ENCODE assay signal across 9 cellular contexts in the genomic region with DNA sequence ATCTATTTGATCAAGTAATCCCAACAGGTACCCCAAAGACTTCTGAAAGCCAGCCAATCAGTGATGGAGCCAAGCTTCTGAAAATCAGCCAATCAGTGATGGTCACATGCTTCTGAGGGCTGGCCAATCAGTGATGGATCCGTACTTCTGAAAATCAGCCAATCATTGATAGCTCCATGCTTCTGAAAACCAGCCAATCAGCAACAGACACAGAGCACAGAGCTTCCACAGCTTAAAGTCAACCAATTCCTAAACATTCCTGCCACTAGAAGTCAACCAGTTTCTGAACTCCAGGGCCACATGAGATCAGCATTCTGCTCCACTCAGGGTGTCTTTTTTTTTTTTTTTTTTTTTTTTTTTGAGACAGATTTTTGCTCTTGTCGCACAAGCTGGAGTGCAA. TPM values are rescaled to one million over a fixed set of nuclear protein-coding genes. Genes with fewer than 3 reads are reported as not detected.
A peak's percentile ranks its signal among the peaks of the same experiment; 100 is the strongest.
DNase-seq lines count a peak whose midpoint lies in the region; ATAC-seq, FAIRE-seq and TF ChIP-seq lines count a peak whose summit lies in the region.
"Had no signal": no experiment of that assay in that cellular context is flagged by ENCODE, and none has a peak within 500 bp of the region (broad histone marks: within the 10 kb centered on the region; RNA-seq: fewer than 3 reads in every experiment).

No MANE protein-coding gene starts in this region.

- no peak for TF ChIP-seq RAD21 in GM12878 (IDR thresholded peaks at IDR 0.05; ENCODE audit: insufficient read depth, low read depth, low read length)

- no peaks in the 10 kb centered on the region for H3K9me3 ChIP-seq in GM12878 (replicated peaks; ENCODE audit: control insufficient read depth, insufficient read depth, low read length)

- no peak for TF ChIP-seq EP300 in GM12878 (IDR thresholded peaks at IDR 0.05; ENCODE audit: borderline replicate concordance in 1 of 2, control insufficient read depth in 1 of 2, low read depth in 2 of 2, low read length in 2 of 2)

- no peak overlapping the region for H3K4me2 ChIP-seq in GM12878 (ENCODE audit: control insufficient read depth, insufficient read depth)

- TF ChIP-seq POLR2A in GM12878 (IDR thresholded peaks at IDR 0.05; ENCODE audit: low read depth, low read length): no peak

- intact Hi-C loops in activated CD8-positive, alpha-beta T cell treated with anti-CD3 and anti-CD28 coated beads for 36 hours (cut with micrococcal nuclease): no loop called here
- intact Hi-C loops in GM12878 (cut with micrococcal nuclease; ENCODE audit: unreplicated experiment): no loop called here

- H3K4me3 ChIP-seq in GM12878: no peak overlapping the region

- SMC1A ChIA-PET in GM12878 (lab: Charles Lee; ENCODE audit: uncharacterized antibody, unreplicated experiment): interaction anchor here (0.7 to 4.9 kb wide), 7 partner anchors 8 to 128 kb away, joined by 3 to 44 read pairs (median 3); a partner anchor contains a TSS

- no peaks in the 10 kb centered on the region for H3K36me3 ChIP-seq in GM12878 (ENCODE audit: control insufficient read depth in 2 of 2, insufficient read depth in 2 of 2, low read length in 1 of 2)

- H3K4me3 Mint-ChIP-seq in activated CD8-positive, alpha-beta T cell treated with anti-CD3 and anti-CD28 coated beads for 36 hours: no peak overlapping the region
- no peak overlapping the region for H3K4me3 Mint-ChIP-seq in activated CD8-positive, alpha-beta T cell treated with anti-CD3 and anti-CD28 coated beads, Interleukin-2, amount 10 ng/mL, durations not matched to agents 7 days and 5 days
- no peak overlapping the region for H3K4me3 Mint-ChIP-seq in type B pancreatic cell
- H3K4me3 Mint-ChIP-seq: activated CD8-positive, alpha-beta memory T cell treated with anti-CD3 and anti-CD28 coated beads, Interleukin-2, amount 10 ng/mL, durations not matched to agents 7 days and 5 days had no signal

- no peak for DNase-seq in activated CD8-positive, alpha-beta T cell treated with anti-CD3 and anti-CD28 coated beads for 36 hours
- no peak for DNase-seq in activated CD8-positive, alpha-beta T cell treated with anti-CD3 and anti-CD28 coated beads, Interleukin-2, amount 10 ng/mL, durations not matched to agents 7 days and 5 days
- DNase-seq in GM12878 (ENCODE audit: low read depth, low spot score): no peak
- no peak for DNase-seq in type B pancreatic cell (ENCODE audit: extremely low spot score, unreplicated experiment)
- DNase-seq: activated CD8-positive, alpha-beta memory T cell treated with anti-CD3 and anti-CD28 coated beads, Interleukin-2, amount 10 ng/mL, durations not matched to agents 7 days and 5 days; C1 segment of cervical spinal cord; NK-92 treated with Interleukin-12 subunit alpha and Interleukin-12 subunit beta, amount 100 ng/mL, for 24 hours had no signal

- no peaks in the 10 kb centered on the region for H4K20me1 ChIP-seq in GM12878 (ENCODE audit: control insufficient read depth, insufficient read depth)

- POLR2A ChIA-PET in activated CD8-positive, alpha-beta T cell treated with anti-CD3 and anti-CD28 coated beads for 36 hours (lab: Charles Lee): interaction anchor here (0.6 to 1.1 kb wide), 2 partner anchors 16 to 93 kb away, joined by 3 read pairs; no protein-coding TSS in a partner anchor
- POLR2A ChIA-PET in activated CD8-positive, alpha-beta T cell treated with anti-CD3 and anti-CD28 coated beads, Interleukin-2, amount 10 ng/mL, durations not matched to agents 7 days and 5 days (lab: Charles Lee): interaction anchor here (0.5 kb wide), 1 partner anchor 661 kb away, joined by 3 read pairs; no protein-coding TSS in a partner anchor
- POLR2A ChIA-PET in GM12878 (lab: Charles Lee): interaction anchor here (0.5 to 1.2 kb wide), 8 partner anchors 42 to 517 kb away, joined by 3 to 7 read pairs (median 4); no protein-coding TSS in a partner anchor

- H3K27me3 ChIP-seq in GM12878 (replicated peaks in 1 of 2; ENCODE audit: control insufficient read depth in 2 of 2, insufficient read depth in 2 of 2, low read length in 1 of 2): no peaks in the 10 kb centered on the region

- no peak for FAIRE-seq in GM12878 (lab: Jason Lieb, UNC)

- TF ChIP-seq CTCF in activated CD8-positive, alpha-beta T cell treated with anti-CD3 and anti-CD28 coated beads for 36 hours (IDR thresholded peaks at IDR 0.05): no peak
- TF ChIP-seq CTCF in GM12878 (IDR thresholded peaks at IDR 0.05 in 2 of 3, conservative IDR thresholded peaks at IDR 0.05 in 1 of 3; ENCODE audit: control insufficient read depth in 2 of 3, extremely low read depth in 1 of 3, insufficient read depth in 1 of 3, low read depth in 3 of 3, low read length in 3 of 3) (no peak), type B pancreatic cell (conservative IDR thresholded peaks at IDR 0.05) (peak; percentile 42)

- H3K27ac ChIP-seq in GM12878 (ENCODE audit: control insufficient read depth, insufficient read depth): no peak overlapping the region

- RAD21 ChIA-PET in GM12878 (lab: Charles Lee; ENCODE audit: unreplicated experiment): interaction anchor here (0.6 to 4.9 kb wide), 5 partner anchors 28 to 126 kb away, joined by 3 to 72 read pairs (median 20); a partner anchor contains a TSS

- no peak overlapping the region for H3K9ac ChIP-seq in GM12878 (ENCODE audit: control insufficient read depth, insufficient read depth, low read length)

- H3K4me1 Mint-ChIP-seq in activated CD8-positive, alpha-beta T cell treated with anti-CD3 and anti-CD28 coated beads for 36 hours (ENCODE audit: low read depth): no peaks in the 10 kb centered on the region
- no peaks in the 10 kb centered on the region for H3K4me1 Mint-ChIP-seq in activated CD8-positive, alpha-beta T cell treated with anti-CD3 and anti-CD28 coated beads, Interleukin-2, amount 10 ng/mL, durations not matched to agents 7 days and 5 days (ENCODE audit: low read depth)
- peaks cover 6% of the 10 kb centered on the region for H3K4me1 Mint-ChIP-seq in type B pancreatic cell (ENCODE audit: unreplicated experiment)
- H3K4me1 Mint-ChIP-seq: activated CD8-positive, alpha-beta memory T cell treated with anti-CD3 and anti-CD28 coated beads, Interleukin-2, amount 10 ng/mL, durations not matched to agents 7 days and 5 days had no signal

- peaks cover 7% of the 10 kb centered on the region for H3K4me1 ChIP-seq in GM12878 (ENCODE audit: control insufficient read depth, insufficient read depth, low read length)

- WGBS in GM12878 (ENCODE audit: insufficient coverage, insufficient replicate concordance, low lambda C conversion rate, missing lambda C conversion rate): 100% methylated on average over 2 of the region's 2 CpGs

- no peaks in the 10 kb centered on the region for H3K79me2 ChIP-seq in GM12878 (ENCODE audit: control insufficient read depth, insufficient read depth, low read length)

- no TSS peak for BruUV-seq in GM12878 (replicated peaks; lab: Mats Ljungman, UMichigan)

- H3K27ac Mint-ChIP-seq in activated CD8-positive, alpha-beta T cell treated with anti-CD3 and anti-CD28 coated beads for 36 hours: no peak overlapping the region
- H3K27ac Mint-ChIP-seq in activated CD8-positive, alpha-beta T cell treated with anti-CD3 and anti-CD28 coated beads, Interleukin-2, amount 10 ng/mL, durations not matched to agents 7 days and 5 days: no peak overlapping the region
- no peak overlapping the region for H3K27ac Mint-ChIP-seq in type B pancreatic cell
- H3K27ac Mint-ChIP-seq: activated CD8-positive, alpha-beta memory T cell treated with anti-CD3 and anti-CD28 coated beads, Interleukin-2, amount 10 ng/mL, durations not matched to agents 7 days and 5 days had no signal

- H3K9me3 Mint-ChIP-seq in activated CD8-positive, alpha-beta T cell treated with anti-CD3 and anti-CD28 coated beads for 36 hours: no peaks in the 10 kb centered on the region
- no peaks in the 10 kb centered on the region for H3K9me3 Mint-ChIP-seq in activated CD8-positive, alpha-beta T cell treated with anti-CD3 and anti-CD28 coated beads, Interleukin-2, amount 10 ng/mL, durations not matched to agents 7 days and 5 days (ENCODE audit: insufficient read depth)
- H3K9me3 Mint-ChIP-seq in type B pancreatic cell: no peaks in the 10 kb centered on the region

- ATAC-seq in activated CD8-positive, alpha-beta T cell treated with anti-CD3 and anti-CD28 coated beads for 36 hours: peak; percentile 60
- ATAC-seq in activated CD8-positive, alpha-beta T cell treated with anti-CD3 and anti-CD28 coated beads, Interleukin-2, amount 10 ng/mL, durations not matched to agents 7 days and 5 days: no peak
- ATAC-seq in GM12878 (peak; percentile 33; the same call in 1 of the 3 replicates), HG03565 (IDR thresholded peaks at IDR 0.05; ENCODE audit: unreplicated experiment) (no peak), HG02798 (IDR thresholded peaks at IDR 0.05; ENCODE audit: poor library complexity, unreplicated experiment) (no peak)
- ATAC-seq: activated CD8-positive, alpha-beta memory T cell treated with anti-CD3 and anti-CD28 coated beads, Interleukin-2, amount 10 ng/mL, durations not matched to agents 7 days and 5 days had no signal

- H3K27me3 Mint-ChIP-seq in activated CD8-positive, alpha-beta T cell treated with anti-CD3 and anti-CD28 coated beads for 36 hours: no peaks in the 10 kb centered on the region
- no peaks in the 10 kb centered on the region for H3K27me3 Mint-ChIP-seq in activated CD8-positive, alpha-beta T cell treated with anti-CD3 and anti-CD28 coated beads, Interleukin-2, amount 10 ng/mL, durations not matched to agents 7 days and 5 days (ENCODE audit: low read depth)
- H3K27me3 Mint-ChIP-seq in type B pancreatic cell: no peaks in the 10 kb centered on the region
- H3K27me3 Mint-ChIP-seq: activated CD8-positive, alpha-beta memory T cell treated with anti-CD3 and anti-CD28 coated beads, Interleukin-2, amount 10 ng/mL, durations not matched to agents 7 days and 5 days had no signal

- H3K36me3 Mint-ChIP-seq in activated CD8-positive, alpha-beta T cell treated with anti-CD3 and anti-CD28 coated beads for 36 hours (ENCODE audit: low read depth): no peaks in the 10 kb centered on the region
- H3K36me3 Mint-ChIP-seq in activated CD8-positive, alpha-beta T cell treated with anti-CD3 and anti-CD28 coated beads, Interleukin-2, amount 10 ng/mL, durations not matched to agents 7 days and 5 days (ENCODE audit: low read depth): no peaks in the 10 kb centered on the region
- H3K36me3 Mint-ChIP-seq in type B pancreatic cell: peaks cover 5% of the 10 kb centered on the region
- H3K36me3 Mint-ChIP-seq: activated CD8-positive, alpha-beta memory T cell treated with anti-CD3 and anti-CD28 coated beads, Interleukin-2, amount 10 ng/mL, durations not matched to agents 7 days and 5 days had no signal

- CTCF ChIA-PET in activated CD8-positive, alpha-beta T cell treated with anti-CD3 and anti-CD28 coated beads for 36 hours (lab: Charles Lee): interaction anchor here (4.6 to 8.6 kb wide), 3 partner anchors 14 to 126 kb away, joined by 32 to 227 read pairs (median 45); no protein-coding TSS in a partner anchor
- CTCF ChIA-PET in activated CD8-positive, alpha-beta T cell treated with anti-CD3 and anti-CD28 coated beads, Interleukin-2, amount 10 ng/mL, durations not matched to agents 7 days and 5 days (lab: Charles Lee): interaction anchor here (0.6 to 8.7 kb wide), 9 partner anchors 9 to 354 kb away, joined by 3 to 127 read pairs (median 8); a partner anchor contains a TSS
- CTCF ChIA-PET in GM12878 (lab: Yijun Ruan, JAX): interaction anchor here (0.6 to 15.6 kb wide), 11 partner anchors 8 to 199 kb away, joined by 3 to 520 read pairs (median 3); a partner anchor contains a TSS

- in situ Hi-C loops in GM12878 (cut with MboI): no loop called here

- H2AFZ ChIP-seq in GM12878 (ENCODE audit: control insufficient read depth, low read depth, low read length): no peak overlapping the region

RNA-seq across cellular contexts. Expression of a gene that starts 8.2 kb away (rescaled TPM):
- under 1 TPM; 0.47 to 0.56 TPM for total RNA-seq in activated CD8-positive, alpha-beta T cell treated with anti-CD3 and anti-CD28 coated beads for 36 hours
- 1 to 10 TPM in 1 of 2 experiments, under 1 TPM in 1; 0.89 to 1.1 TPM for total RNA-seq in activated CD8-positive, alpha-beta T cell treated with anti-CD3 and anti-CD28 coated beads, Interleukin-2, amount 10 ng/mL, durations not matched to agents 7 days and 5 days
- total RNA-seq in GM12878 (2013; cell fraction: nucleolus; rRNA removed): 7.2 and 8.7 TPM in 2 replicates
- total RNA-seq in GM12878 (2014; rRNA removed) (0.28 and 0.98 TPM in 2 replicates), GM12878 (2014; rRNA removed; fragmentation: Illumina TruSeq; extraction: Trizol) (0.36 and 0.46 TPM in 2 replicates), GM12878 (2021) (1.4 TPM in 2 replicates), type B pancreatic cell (ENCODE audit: low replicate concordance) (9.4 and 12.9 TPM in 2 replicates)
- polyA plus RNA-seq in GM12878 (2011; ENCODE audit: low read depth): 3.9 TPM
- polyA plus RNA-seq in GM12878 (2011; rRNA removed) (1.6 and 4.1 TPM in 2 replicates), GM12878 (2014; fragmentation: Illumina TruSeq; extraction: Trizol) (0.31 TPM in 1 of 2 replicates, not detected in the other), GM12878 (2014; fragmentation: Nextera tagmentation; extraction: Ambion mirVana) (under 1 TPM; 0.21 to 0.26 TPM), GM12878 (2014; rRNA removed) (1.4 and 2.1 TPM in 2 replicates), GM12878 (2016; fragmentation: Nextera tagmentation; extraction: Ambion mirVana) (1 to 10 TPM in 1 of 2 experiments, under 1 TPM in 1; 0.87 to 1.3 TPM)
- 5.3 and 6.6 TPM in 2 replicates for polyA plus RNA-seq in GM12878 (2011; cell fraction: cytosol; rRNA removed)
- polyA plus RNA-seq in GM12878 (2011; cell fraction: nucleus; rRNA removed): 4.7 and 7.2 TPM in 2 replicates
- polyA plus RNA-seq in GM12878 (2012): 7.3 and 8.0 TPM in 2 replicates
- polyA minus RNA-seq in GM12878 (2011; rRNA and poly(A)+ RNA removed): 0.73 and 2.9 TPM in 2 replicates
- polyA minus RNA-seq in GM12878 (2011; cell fraction: cytosol; rRNA and poly(A)+ RNA removed): not detected in 2 replicates
- polyA minus RNA-seq in GM12878 (2011; cell fraction: nucleus; rRNA and poly(A)+ RNA removed): 0.97 and 1.1 TPM in 2 replicates

RNA-seq across cellular contexts. Expression of a gene that starts 23.9 kb away (rescaled TPM):
- 1 to 10 TPM; 9.4 to 9.7 TPM for total RNA-seq in activated CD8-positive, alpha-beta T cell treated with anti-CD3 and anti-CD28 coated beads for 36 hours
- total RNA-seq in activated CD8-positive, alpha-beta T cell treated with anti-CD3 and anti-CD28 coated beads, Interleukin-2, amount 10 ng/mL, durations not matched to agents 7 days and 5 days: 1 to 10 TPM; 4.4 to 4.6 TPM
- 1.8 and 2.3 TPM in 2 replicates for total RNA-seq in GM12878 (2013; cell fraction: nucleolus; rRNA removed)
- 5.0 and 7.5 TPM in 2 replicates for total RNA-seq in GM12878 (2014; rRNA removed)
- total RNA-seq in GM12878 (2014; rRNA removed; fragmentation: Illumina TruSeq; extraction: Trizol): 3.1 and 3.3 TPM in 2 replicates
- 6.5 and 7.1 TPM in 2 replicates for total RNA-seq in GM12878 (2021)
- polyA plus RNA-seq in GM12878 (2011; ENCODE audit: low read depth): 4.3 TPM
- 1.9 and 2.3 TPM in 2 replicates for polyA plus RNA-seq in GM12878 (2011; rRNA removed)
- 2.1 and 2.8 TPM in 2 replicates for polyA plus RNA-seq in GM12878 (2011; cell fraction: cytosol; rRNA removed)
- 1.7 and 3.2 TPM in 2 replicates for polyA plus RNA-seq in GM12878 (2011; cell fraction: nucleus; rRNA removed)
- 13.4 and 14.8 TPM in 2 replicates for polyA plus RNA-seq in GM12878 (2012)
- 1.5 and 3.5 TPM in 2 replicates for polyA plus RNA-seq in GM12878 (2014; fragmentation: Illumina TruSeq; extraction: Trizol)
- polyA plus RNA-seq in GM12878 (2014; fragmentation: Nextera tagmentation; extraction: Ambion mirVana): under 1 TPM in 1 of 2 experiments, not detected in 1; 0.13 TPM
- polyA plus RNA-seq in GM12878 (2014; rRNA removed): 5.4 and 6.4 TPM in 2 replicates
- 10 to 100 TPM in 1 of 2 experiments, 1 to 10 TPM in 1; 7.8 to 10.0 TPM for polyA plus RNA-seq in GM12878 (2016; fragmentation: Nextera tagmentation; extraction: Ambion mirVana)
- 0.66 and 0.82 TPM in 2 replicates for polyA minus RNA-seq in GM12878 (2011; rRNA and poly(A)+ RNA removed)
- polyA minus RNA-seq in GM12878 (2011; cell fraction: cytosol; rRNA and poly(A)+ RNA removed): 1.4 TPM in 1 of 2 replicates, not detected in the other
- 0.36 and 1.4 TPM in 2 replicates for polyA minus RNA-seq in GM12878 (2011; cell fraction: nucleus; rRNA and poly(A)+ RNA removed)
- total RNA-seq in type B pancreatic cell (ENCODE audit: low replicate concordance): 15.8 and 45.4 TPM in 2 replicates

RNA-seq across cellular contexts. Expression of a gene that starts 27.7 kb away (rescaled TPM):
- 10 to 100 TPM; 77.8 to 81.2 TPM for total RNA-seq in activated CD8-positive, alpha-beta T cell treated with anti-CD3 and anti-CD28 coated beads for 36 hours
- 100 to 1,000 TPM; 104 to 124 TPM for total RNA-seq in activated CD8-positive, alpha-beta T cell treated with anti-CD3 and anti-CD28 coated beads, Interleukin-2, amount 10 ng/mL, durations not matched to agents 7 days and 5 days
- total RNA-seq in GM12878 (2013; cell fraction: nucleolus; rRNA removed): 90.5 and 94.5 TPM in 2 replicates
- total RNA-seq in GM12878 (2014; rRNA removed): 23.9 and 26.3 TPM in 2 replicates
- 21.0 and 22.2 TPM in 2 replicates for total RNA-seq in GM12878 (2014; rRNA removed; fragmentation: Illumina TruSeq; extraction: Trizol)
- 30.0 and 30.6 TPM in 2 replicates for total RNA-seq in GM12878 (2021)
- 32.8 TPM for polyA plus RNA-seq in GM12878 (2011; ENCODE audit: low read depth)
- 18.6 and 19.1 TPM in 2 replicates for polyA plus RNA-seq in GM12878 (2011; rRNA removed)
- polyA plus RNA-seq in GM12878 (2011; cell fraction: cytosol; rRNA removed): 16.9 and 21.8 TPM in 2 replicates
- 34.4 and 42.1 TPM in 2 replicates for polyA plus RNA-seq in GM12878 (2011; cell fraction: nucleus; rRNA removed)
- 64.8 and 69.0 TPM in 2 replicates for polyA plus RNA-seq in GM12878 (2012)
- polyA plus RNA-seq in GM12878 (2014; fragmentation: Illumina TruSeq; extraction: Trizol): 28.0 and 29.9 TPM in 2 replicates
- under 1 TPM; 0.68 to 0.90 TPM for polyA plus RNA-seq in GM12878 (2014; fragmentation: Nextera tagmentation; extraction: Ambion mirVana)
- polyA plus RNA-seq in GM12878 (2014; rRNA removed): 28.5 and 29.0 TPM in 2 replicates
- polyA plus RNA-seq in GM12878 (2016; fragmentation: Nextera tagmentation; extraction: Ambion mirVana): 10 to 100 TPM; 44.1 to 50.8 TPM
- 11.3 and 16.8 TPM in 2 replicates for polyA minus RNA-seq in GM12878 (2011; rRNA and poly(A)+ RNA removed)
- 7.4 and 12.2 TPM in 2 replicates for polyA minus RNA-seq in GM12878 (2011; cell fraction: cytosol; rRNA and poly(A)+ RNA removed)
- 19.8 and 24.3 TPM in 2 replicates for polyA minus RNA-seq in GM12878 (2011; cell fraction: nucleus; rRNA and poly(A)+ RNA removed)
- total RNA-seq in type B pancreatic cell (ENCODE audit: low replicate concordance): 57.5 and 161 TPM in 2 replicates

RNA-seq across cellular contexts. Expression of a gene that starts 33.6 kb away (rescaled TPM):
- 10 to 100 TPM; 59.5 to 63.3 TPM for total RNA-seq in activated CD8-positive, alpha-beta T cell treated with anti-CD3 and anti-CD28 coated beads for 36 hours
- total RNA-seq in activated CD8-positive, alpha-beta T cell treated with anti-CD3 and anti-CD28 coated beads, Interleukin-2, amount 10 ng/mL, durations not matched to agents 7 days and 5 days: 10 to 100 TPM; 47.2 to 48.6 TPM
- total RNA-seq in GM12878 (2013; cell fraction: nucleolus; rRNA removed): 49.5 and 51.4 TPM in 2 replicates
- 60.0 and 65.3 TPM in 2 replicates for total RNA-seq in GM12878 (2014; rRNA removed)
- total RNA-seq in GM12878 (2014; rRNA removed; fragmentation: Illumina TruSeq; extraction: Trizol): 29.4 and 30.7 TPM in 2 replicates
- total RNA-seq in GM12878 (2021): 72.2 and 75.4 TPM in 2 replicates
- polyA plus RNA-seq in GM12878 (2011; ENCODE audit: low read depth): 18.9 TPM
- 16.3 and 37.0 TPM in 2 replicates for polyA plus RNA-seq in GM12878 (2011; rRNA removed)
- 65.5 and 89.8 TPM in 2 replicates for polyA plus RNA-seq in GM12878 (2011; cell fraction: cytosol; rRNA removed)
- 78.1 and 88.8 TPM in 2 replicates for polyA plus RNA-seq in GM12878 (2011; cell fraction: nucleus; rRNA removed)
- polyA plus RNA-seq in GM12878 (2012): 37.2 and 48.3 TPM in 2 replicates
- polyA plus RNA-seq in GM12878 (2014; fragmentation: Illumina TruSeq; extraction: Trizol): 15.5 and 47.0 TPM in 2 replicates
- polyA plus RNA-seq in GM12878 (2014; fragmentation: Nextera tagmentation; extraction: Ambion mirVana): 10 to 100 TPM in 1 of 2 experiments, 1 to 10 TPM in 1; 4.2 to 11.0 TPM
- polyA plus RNA-seq in GM12878 (2014; rRNA removed): 85.7 and 86.9 TPM in 2 replicates
- polyA plus RNA-seq in GM12878 (2016; fragmentation: Nextera tagmentation; extraction: Ambion mirVana): 10 to 100 TPM; 98.2 to 98.5 TPM
- polyA minus RNA-seq in GM12878 (2011; rRNA and poly(A)+ RNA removed): 24.2 and 43.5 TPM in 2 replicates
- polyA minus RNA-seq in GM12878 (2011; cell fraction: cytosol; rRNA and poly(A)+ RNA removed): 16.8 and 22.1 TPM in 2 replicates
- 6.2 and 17.4 TPM in 2 replicates for polyA minus RNA-seq in GM12878 (2011; cell fraction: nucleus; rRNA and poly(A)+ RNA removed)
- 52.8 and 73.3 TPM in 2 replicates for total RNA-seq in type B pancreatic cell (ENCODE audit: low replicate concordance)

RNA-seq across cellular contexts. Expression of a gene that starts 54.1 kb away (rescaled TPM):
- under 1 TPM; 0.68 to 0.85 TPM for total RNA-seq in activated CD8-positive, alpha-beta T cell treated with anti-CD3 and anti-CD28 coated beads for 36 hours
- total RNA-seq in activated CD8-positive, alpha-beta T cell treated with anti-CD3 and anti-CD28 coated beads, Interleukin-2, amount 10 ng/mL, durations not matched to agents 7 days and 5 days: not detected
- 0.64 and 1.1 TPM in 2 replicates for total RNA-seq in GM12878 (2013; cell fraction: nucleolus; rRNA removed)
- total RNA-seq in GM12878 (2014; rRNA removed) (0.49 and 0.56 TPM in 2 replicates), GM12878 (2014; rRNA removed; fragmentation: Illumina TruSeq; extraction: Trizol) (0.14 and 0.22 TPM in 2 replicates), GM12878 (2021) (0.82 and 1.2 TPM in 2 replicates), type B pancreatic cell (ENCODE audit: low replicate concordance) (not detected in 2 replicates)
- polyA plus RNA-seq in GM12878 (2011; ENCODE audit: low read depth): 0.28 TPM
- polyA plus RNA-seq in GM12878 (2011; rRNA removed) (0.26 and 0.45 TPM in 2 replicates), GM12878 (2014; fragmentation: Illumina TruSeq; extraction: Trizol) (0.31 and 0.57 TPM in 2 replicates), GM12878 (2014; fragmentation: Nextera tagmentation; extraction: Ambion mirVana) (under 1 TPM in 1 of 2 experiments, not detected in 1; 0.62 TPM), GM12878 (2014; rRNA removed) (0.69 and 1.5 TPM in 2 replicates), GM12878 (2016; fragmentation: Nextera tagmentation; extraction: Ambion mirVana) (under 1 TPM; 0.17 to 0.18 TPM)
- polyA plus RNA-seq in GM12878 (2011; cell fraction: cytosol; rRNA removed): 0.28 and 0.51 TPM in 2 replicates
- 0.19 and 0.40 TPM in 2 replicates for polyA plus RNA-seq in GM12878 (2011; cell fraction: nucleus; rRNA removed)
- polyA plus RNA-seq in GM12878 (2012): 0.70 and 0.84 TPM in 2 replicates
- 0.15 and 0.52 TPM in 2 replicates for polyA minus RNA-seq in GM12878 (2011; rRNA and poly(A)+ RNA removed)
- not detected in 2 replicates for polyA minus RNA-seq in GM12878 (2011; cell fraction: cytosol; rRNA and poly(A)+ RNA removed)
- 0.12 TPM in 1 of 2 replicates, not detected in the other for polyA minus RNA-seq in GM12878 (2011; cell fraction: nucleus; rRNA and poly(A)+ RNA removed)

Comparison
In these comparisons a context has a peak if more than half of its experiments do, and no peak if none do; other contexts are left out.
1. ATAC-seq: peak in activated CD8-positive, alpha-beta T cell treated with anti-CD3 and anti-CD28 coated beads for 36 hours (single experiment) and GM12878 (single experiment); none in activated CD8-positive, alpha-beta T cell treated with anti-CD3 and anti-CD28 coated beads, Interleukin-2, amount 10 ng/mL, durations not matched to agents 7 days and 5 days (single experiment), HG03565 (single experiment) and HG02798 (single experiment).